ENCODE assay signal across 19 cellular contexts in the genomic region with DNA sequence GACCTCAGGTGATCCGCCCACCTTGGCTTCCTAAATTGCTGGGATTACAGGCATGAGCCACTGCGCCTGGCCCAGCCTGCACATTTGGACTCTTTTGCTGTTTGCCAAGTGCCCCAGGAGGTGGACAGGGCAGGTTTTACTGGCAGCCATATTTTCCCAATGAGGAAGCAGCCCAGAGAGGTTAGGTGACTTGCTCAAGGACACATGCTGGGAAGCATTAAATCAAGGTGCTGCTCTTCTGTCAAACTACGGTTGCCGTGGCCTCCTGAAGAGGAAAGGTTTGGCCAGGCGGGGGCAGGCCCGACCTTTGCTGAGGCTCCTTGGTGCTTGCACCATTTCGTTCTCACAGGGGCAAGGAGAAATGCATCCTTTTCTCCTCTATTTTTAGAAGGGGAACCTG. TPM values are rescaled to one million over a fixed set of nuclear protein-coding genes. Genes with fewer than 3 reads are reported as not detected.
DNase-seq lines count a peak whose midpoint lies in the region; ATAC-seq and TF ChIP-seq lines count a peak whose summit lies in the region.
"Had no signal": no experiment of that assay in that cellular context is flagged by ENCODE, and none has a peak within 500 bp of the region (broad histone marks: within the 10 kb centered on the region; RNA-seq: fewer than 3 reads in every experiment).

No MANE protein-coding gene starts in this region.

- intact Hi-C loops in dorsolateral prefrontal cortex (cut with DNase I): no loop called here

- H3K9ac ChIP-seq in H9 (ENCODE audit: extremely low read depth, insufficient read length, low read length): no peak overlapping the region

- H3K27me3 ChIP-seq in H9 (ENCODE audit: insufficient read depth, low read length) (no peaks in the 10 kb centered on the region), dorsolateral prefrontal cortex (no peaks in the 10 kb centered on the region)
- H3K27me3 ChIP-seq: gastroesophageal sphincter, sigmoid colon, SJSA1 had no signal

- ATAC-seq in T-cell (replicated peaks in 1 of 4): no peak
- ATAC-seq in naive thymus-derived CD8-positive, alpha-beta T cell: no peak
- ATAC-seq: gastroesophageal sphincter; stimulated activated effector memory CD8-positive, alpha-beta T cell treated with anti-CD3 and anti-CD28 coated beads, Interleukin-12 subunit alpha, Interleukin-12 subunit beta, amount 100 ng/mL, for 72 hours had no signal

- H2BK5ac ChIP-seq in H9 (ENCODE audit: insufficient read length, low read length): no peak overlapping the region

- H3K79me1 ChIP-seq in H9 (ENCODE audit: insufficient read depth, low read depth, low read length, poor library complexity, severe bottlenecking): no peaks in the 10 kb centered on the region

- no peak overlapping the region for H2AFZ ChIP-seq in H9 (ENCODE audit: low read length)

- no peak overlapping the region for H4K8ac ChIP-seq in H9 (replicated peaks; ENCODE audit: insufficient read length, low read depth, low read length)

- no peak overlapping the region; the same call in 1 of the 2 replicates for H2BK15ac ChIP-seq in H9 (ENCODE audit: low read depth, low read length)

- no peak overlapping the region for H4K91ac ChIP-seq in H9 (ENCODE audit: insufficient read length, low read depth, low read length)

- DNase-seq in NOMO-1 (lab: John Stamatoyannopoulos, UW; ENCODE audit: unreplicated experiment in 2 of 2) (peak; percentile 14 to 54), NOMO-1 treated with dmso at 0.1 percent for 144 hours (lab: John Stamatoyannopoulos, UW; ENCODE audit: unreplicated experiment) (no peak), H9 (peak; percentile 78), T-cell (no peak), dorsolateral prefrontal cortex (no peak)
- no peak for DNase-seq in naive thymus-derived CD8-positive, alpha-beta T cell
- DNase-seq in effector CD8-positive, alpha-beta T cell (lab: John Stamatoyannopoulos, UW): no peak
- DNase-seq in stimulated activated CD4-positive, alpha-beta T cell treated with anti-CD3 and anti-CD28 coated beads, Interleukin-4, amount 100 ng/mL, for 1 hour: no peak
- DNase-seq: activated CD8-positive, alpha-beta memory T cell treated with anti-CD3 and anti-CD28 coated beads, Interleukin-2, amount 50 U/mL, for 4 hours; caudate nucleus; DMS153; NCI-H2029; NCI-H748 treated with DMSO at 0.1 percent for 48 hours; nucleus accumbens; sigmoid colon had no signal

- H3K14ac ChIP-seq in H9 (ENCODE audit: insufficient read depth, low read length): no peak overlapping the region; the same call in 1 of the 2 replicates

- no peak overlapping the region for H3K4me2 ChIP-seq in H9 (ENCODE audit: insufficient read depth, insufficient read length, low read length)

- H3K4me3 ChIP-seq in dorsolateral prefrontal cortex: no peak overlapping the region
- H3K4me3 ChIP-seq: gastroesophageal sphincter, sigmoid colon, SJSA1 had no signal

- no peak overlapping the region for H3K4me3 Mint-ChIP-seq in H9
- H3K4me3 Mint-ChIP-seq in T-cell: no peak overlapping the region
- peak overlapping the region in 1 of 10 donors; percentile 14 for H3K4me3 Mint-ChIP-seq in naive thymus-derived CD8-positive, alpha-beta T cell
- H3K4me3 Mint-ChIP-seq: memory B cell; stimulated activated effector memory CD8-positive, alpha-beta T cell treated with anti-CD3 and anti-CD28 coated beads, Interleukin-12 subunit alpha, Interleukin-12 subunit beta, amount 100 ng/mL, for 72 hours had no signal

- no peak overlapping the region for H2AK5ac ChIP-seq in H9 (ENCODE audit: insufficient read length, low read length)

- no peaks in the 10 kb centered on the region for H3K9me3 ChIP-seq in H9 (ENCODE audit: control insufficient read depth, low read depth, low read length)
- H3K9me3 ChIP-seq: gastroesophageal sphincter, sigmoid colon, SJSA1 had no signal

- TF ChIP-seq CTCF in H9 (conservative IDR thresholded peaks at IDR 0.05) (peak; percentile 71), dorsolateral prefrontal cortex (IDR thresholded peaks at IDR 0.05 in 54 of 56, conservative IDR thresholded peaks at IDR 0.05 in 2 of 56; ENCODE audit: low read depth in 1 of 56, partially characterized antibody in 56 of 56) (no peak)

- H2BK120ac ChIP-seq in H9 (ENCODE audit: low read depth, low read length, poor library complexity, severe bottlenecking): no peak overlapping the region

- H3K27ac ChIP-seq in H9 (ENCODE audit: insufficient read length, low read depth, low read length) (no peak overlapping the region), dorsolateral prefrontal cortex (peak overlapping the region in 6 of 59 donors; percentile 1 to 46 (median 26))
- H3K27ac ChIP-seq: sigmoid colon, SJSA1 had no signal

- no peak overlapping the region for H3K18ac ChIP-seq in H9 (ENCODE audit: insufficient read length, low read depth, low read length)

- no CpG with 5 or more reads among the region's 7 CpGs for WGBS in H9 (ENCODE audit: extremely low coverage, insufficient read length, low lambda C conversion rate)

- H3K23me2 ChIP-seq in H9 (ENCODE audit: insufficient read length, low read depth, low read length, poor library complexity, severe bottlenecking): peaks cover 2% of the 10 kb centered on the region

- POLR2A ChIA-PET in T-cell (lab: Charles Lee): no interaction called here
- POLR2A ChIA-PET in naive thymus-derived CD8-positive, alpha-beta T cell (lab: Charles Lee): interaction anchor here (1.0 to 13.9 kb wide), 3 partner anchors 12 to 42 kb away, joined by 3 to 358 read pairs (median 5); no protein-coding TSS in a partner anchor

- H3K9me3 Mint-ChIP-seq in H9 (no peaks in the 10 kb centered on the region), T-cell (no peaks in the 10 kb centered on the region)
- H3K9me3 Mint-ChIP-seq in naive thymus-derived CD8-positive, alpha-beta T cell: no peaks in the 10 kb centered on the region
- H3K9me3 Mint-ChIP-seq: memory B cell; stimulated activated effector memory CD8-positive, alpha-beta T cell treated with anti-CD3 and anti-CD28 coated beads, Interleukin-12 subunit alpha, Interleukin-12 subunit beta, amount 100 ng/mL, for 72 hours had no signal

- H4K20me1 ChIP-seq in H9 (ENCODE audit: control insufficient read depth, insufficient read depth, insufficient read length): no peaks in the 10 kb centered on the region

- no peak overlapping the region for H2BK12ac ChIP-seq in H9 (ENCODE audit: insufficient read length, low read depth, low read length)

- H3K4me1 Mint-ChIP-seq in H9 (peaks cover 32 to 39% of the 10 kb centered on the region in 2 experiments), T-cell (peaks cover 52 to 63% (median 61%) of the 10 kb centered on the region in 3 donors)
- peaks cover 40 to 72% (median 67%) of the 10 kb centered on the region in 4 donors for H3K4me1 Mint-ChIP-seq in naive thymus-derived CD8-positive, alpha-beta T cell

- no peak overlapping the region for H3K56ac ChIP-seq in H9 (ENCODE audit: insufficient read length, low read depth, low read length)

- H4K5ac ChIP-seq in H9 (ENCODE audit: insufficient read length, low read depth, low read length): no peak overlapping the region

- no peaks in the 10 kb centered on the region for H3K79me2 ChIP-seq in H9 (ENCODE audit: insufficient read depth, low read length)

- H3K4me1 ChIP-seq in H9 (ENCODE audit: insufficient read depth, low read length): peaks cover 6% of the 10 kb centered on the region; the same call in 1 of the 2 replicates

- H3K27ac Mint-ChIP-seq in H9 (no peak overlapping the region; a peak in 1 of 7 replicates), T-cell (peak overlapping the region; percentile 63 to 79)
- H3K27ac Mint-ChIP-seq in naive thymus-derived CD8-positive, alpha-beta T cell: peak overlapping the region; percentile 56 to 95 (median 76)
- H3K27ac Mint-ChIP-seq: memory B cell; stimulated activated effector memory CD8-positive, alpha-beta T cell treated with anti-CD3 and anti-CD28 coated beads, Interleukin-12 subunit alpha, Interleukin-12 subunit beta, amount 100 ng/mL, for 72 hours had no signal

- H3T11ph ChIP-seq in H9 (ENCODE audit: low read length): no peak overlapping the region

- no peak overlapping the region for H3K23ac ChIP-seq in H9 (ENCODE audit: insufficient read length, low read depth, low read length)

- no peak overlapping the region for H2BK20ac ChIP-seq in H9 (ENCODE audit: low read depth, low read length, poor library complexity, severe bottlenecking)

- H3K4ac ChIP-seq in H9 (ENCODE audit: low read depth, low read length): no peak overlapping the region

- no peaks in the 10 kb centered on the region for H3K27me3 Mint-ChIP-seq in H9 (ENCODE audit: low read depth)
- no peaks in the 10 kb centered on the region for H3K27me3 Mint-ChIP-seq in T-cell
- no peaks in the 10 kb centered on the region for H3K27me3 Mint-ChIP-seq in naive thymus-derived CD8-positive, alpha-beta T cell
- H3K27me3 Mint-ChIP-seq: memory B cell had no signal

- CTCF ChIA-PET in T-cell (lab: Charles Lee): no interaction called here

- H3K36me3 Mint-ChIP-seq in H9 (ENCODE audit: insufficient read depth in 1 of 3, low read depth in 3 of 3) (peaks cover 0 to 6% (median 0%) of the 10 kb centered on the region in 3 experiments; a peak in 2 of 7 replicates), T-cell (peaks cover 8% of the 10 kb centered on the region)
- peaks cover 0 to 35% (median 2%) of the 10 kb centered on the region in 3 donors for H3K36me3 Mint-ChIP-seq in naive thymus-derived CD8-positive, alpha-beta T cell
- H3K36me3 Mint-ChIP-seq: memory B cell had no signal

RNA-seq across cellular contexts. Expression of a gene that starts 44.0 kb away (rescaled TPM):
- total RNA-seq in H9 (2021) (207 and 215 TPM in 2 replicates), T-cell (100 to 1,000 TPM in 1 of 5 donors, 10 to 100 TPM in 4; 78.7 to 125 (median 93.2) TPM), dorsolateral prefrontal cortex (10 to 100 TPM; 37.2 to 80.0 (median 54.1) TPM)
- 100 to 1,000 TPM; 121 to 122 TPM for total RNA-seq in naive thymus-derived CD8-positive, alpha-beta T cell
- polyA plus RNA-seq in naive thymus-derived CD8-positive, alpha-beta T cell: 10 to 100 TPM; 17.9 to 31.2 (median 27.2) TPM

Comparison
In these comparisons a context has a peak if more than half of its experiments do, and no peak if none do; other contexts are left out.
1. DNase-seq: peak in NOMO-1 (2 of 2) and H9 (single experiment); none in NOMO-1 treated with dmso at 0.1 percent for 144 hours (single experiment), T-cell (0 of 34), naive thymus-derived CD8-positive, alpha-beta T cell (0 of 10), dorsolateral prefrontal cortex (0 of 10), effector CD8-positive, alpha-beta T cell (single experiment) and stimulated activated CD4-positive, alpha-beta T cell treated with anti-CD3 and anti-CD28 coated beads, Interleukin-4, amount 100 ng/mL, for 1 hour (single experiment).
2. H3K27ac Mint-ChIP-seq: peak in T-cell (2 of 2) and naive thymus-derived CD8-positive, alpha-beta T cell (10 of 10); none in H9 (0 of 3).